In the genomic region with DNA sequence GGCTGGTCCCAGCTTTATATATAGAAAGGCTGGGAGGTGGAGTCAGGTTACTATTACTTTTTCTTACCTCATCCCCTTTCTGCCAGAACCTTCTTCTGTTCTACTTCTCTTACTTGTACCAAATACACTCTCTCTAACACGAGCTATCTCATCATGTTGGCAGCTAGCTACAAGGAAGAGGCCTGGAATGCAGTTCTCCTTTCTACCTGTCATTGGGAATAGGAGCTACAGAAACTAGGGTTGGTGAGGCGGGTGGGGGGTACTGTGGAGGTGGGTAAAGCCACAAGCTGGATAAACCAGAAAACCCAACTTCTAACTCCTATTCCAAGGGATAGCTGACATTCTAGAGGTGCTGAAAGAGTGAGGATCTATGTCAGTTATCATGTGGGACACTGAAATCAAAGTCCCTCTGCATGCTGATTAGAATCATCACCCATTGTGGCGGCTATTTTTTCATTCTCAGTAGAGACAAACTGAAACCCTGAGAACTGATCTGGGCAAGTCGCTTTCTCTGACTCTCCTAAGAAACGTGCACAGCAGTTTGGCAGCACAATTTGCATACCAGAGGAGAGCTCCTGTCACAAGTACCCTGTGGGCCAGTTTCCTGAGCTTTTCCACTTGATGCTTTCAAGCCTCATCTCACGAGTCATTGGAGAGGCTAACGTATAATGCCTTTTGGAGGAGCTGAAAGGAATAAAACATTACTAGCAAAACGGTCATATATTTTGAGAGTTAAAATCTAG, we compare ENCODE assay signal across 19 cellular contexts.
"Had no signal": no experiment of that assay in that cellular context is flagged by ENCODE, and none has a peak within 500 bp of the region (broad histone marks: within the 10 kb centered on the region; RNA-seq: fewer than 3 reads in every experiment).

No MANE protein-coding gene starts in this region.

- H3K36me3 ChIP-seq: ovary, stomach had no signal

- H3K4me3 ChIP-seq: ovary, psoas muscle, stomach had no signal

- DNase-seq: activated CD4-positive, alpha-beta T cell treated with anti-CD3 and anti-CD28 coated beads, Interleukin-2, amount 50 U/mL, for 1 hour; activated CD8-positive, alpha-beta memory T cell treated with anti-CD3 and anti-CD28 coated beads, Interleukin-2, amount 50 U/mL, for 4 hours; activated naive CD4-positive, alpha-beta T cell treated with anti-CD3 and anti-CD28 coated beads, Interleukin-2, amount 10 ng/mL, durations not matched to agents 7 days and 5 days; activated naive CD8-positive, alpha-beta T cell treated with anti-CD3 and anti-CD28 coated beads, Interleukin-2, amount 50 U/mL, for 24 hours; activated T-cell treated with anti-CD3 and anti-CD28 coated beads, Interleukin-2, amount 50 U/mL, for 4 hours; anterior cingulate cortex; caudate nucleus; foreskin fibroblast; hippocampal formation; naive thymus-derived CD8-positive, alpha-beta T cell; ovary; psoas muscle; right cardiac atrium; stimulated activated CD4-positive, alpha-beta T cell treated with anti-CD3 and anti-CD28 coated beads, Interleukin-15, amount 100 ng/mL, for 24 hours; stimulated activated CD4-positive, alpha-beta T cell treated with anti-CD3 and anti-CD28 coated beads, Interleukin-2, amount 100 ng/mL, for 48 hours; stomach; T1000 had no signal

- H3K9me3 ChIP-seq: ovary, psoas muscle, stomach had no signal

- H3K27ac ChIP-seq: epithelial cell of prostate, ovary, psoas muscle, stomach had no signal

- H3K27me3 ChIP-seq: ovary, stomach had no signal

- ATAC-seq: activated naive CD8-positive, alpha-beta T cell treated with anti-CD3 and anti-CD28 coated beads, Interleukin-2, amount 50 U/mL, for 24 hours; activated T-cell treated with anti-CD3 and anti-CD28 coated beads, Interleukin-2, amount 50 U/mL, for 4 hours; left lobe of liver; naive thymus-derived CD8-positive, alpha-beta T cell; psoas muscle; right cardiac atrium had no signal
